ENCODE assay signal across 8 cellular contexts in genomic region chr20:41136695-41137411, GRCh38. TPM values are rescaled to one million over a fixed set of nuclear protein-coding genes. Genes with fewer than 3 reads are reported as not detected.
A peak's percentile ranks its signal among the peaks of the same experiment; 100 is the strongest.
DNase-seq lines count a peak whose midpoint lies in the region; ATAC-seq and TF ChIP-seq lines count a peak whose summit lies in the region.

No MANE protein-coding gene starts in this region.

- peak; percentile 82 for DNase-seq in CD1c-positive myeloid dendritic cell (ENCODE audit: extremely low spot score)
- DNase-seq in NOMO-1 (lab: John Stamatoyannopoulos, UW; ENCODE audit: unreplicated experiment in 2 of 2): peak; percentile 54 to 77
- DNase-seq in activated CD8-positive, alpha-beta memory T cell treated with anti-CD3 and anti-CD28 coated beads, Interleukin-2, amount 50 U/mL, for 48 hours: peak; percentile 93
- DNase-seq in endothelial cell (ENCODE audit: low spot score): peak; percentile 91
- DNase-seq in midbrain (lab: John Stamatoyannopoulos, UW): peak; percentile 91
- peak; percentile 59 to 73 for DNase-seq in stimulated activated CD8-positive, alpha-beta memory T cell treated with anti-CD3 and anti-CD28 coated beads, Interleukin-15, amount 100 ng/mL, for 4 hours (ENCODE audit: low read depth in 2 of 2)

- ATAC-seq in GM19395 (IDR thresholded peaks at IDR 0.05; ENCODE audit: unreplicated experiment) (peak; percentile 60), HG03558 (IDR thresholded peaks at IDR 0.05; ENCODE audit: extremely low read depth, unreplicated experiment) (peak; percentile 33)

- no peak for TF ChIP-seq CTCF in endothelial cell (IDR thresholded peaks at IDR 0.05; ENCODE audit: unreplicated experiment)

- H3K27me3 Mint-ChIP-seq in endothelial cell (ENCODE audit: unreplicated experiment): peaks cover 18% of the 10 kb centered on the region

- no peaks in the 10 kb centered on the region for H3K9me3 Mint-ChIP-seq in endothelial cell (ENCODE audit: unreplicated experiment)

- H3K4me3 Mint-ChIP-seq in endothelial cell (ENCODE audit: unreplicated experiment): peak overlapping the region; percentile 87

- peaks cover 40% of the 10 kb centered on the region for H3K36me3 Mint-ChIP-seq in endothelial cell (ENCODE audit: low read depth, unreplicated experiment)

- H3K27ac Mint-ChIP-seq in endothelial cell (ENCODE audit: unreplicated experiment): peak overlapping the region; percentile 86

- H3K4me1 Mint-ChIP-seq in endothelial cell (ENCODE audit: unreplicated experiment): peaks cover 45% of the 10 kb centered on the region

RNA-seq across cellular contexts. Expression of gene PLCG1, which starts 0.5 kb away (rescaled TPM):
- total RNA-seq in endothelial cell (ENCODE audit: unreplicated experiment): 456 TPM

Comparison
In these comparisons a context has a peak if more than half of its experiments do, and no peak if none do; other contexts are left out.
1. Peak in every context shown above with its lines: DNase-seq and ATAC-seq.